Comparison of ENCODE assay signal across 9 cellular contexts in genomic region chr19:10837649-10838048, GRCh38. TPM values are rescaled to one million over a fixed set of nuclear protein-coding genes. Genes with fewer than 3 reads are reported as not detected.
DNase-seq lines count a peak whose midpoint lies in the region; ATAC-seq, FAIRE-seq and TF ChIP-seq lines count a peak whose summit lies in the region.
"Not testable (repeated sequence)": the region's sequence is repeated elsewhere in the genome, so short reads cannot be mapped to it uniquely, and the experiment has no call there.
"Had no signal": no experiment of that assay in that cellular context is flagged by ENCODE, and none has a peak within 500 bp of the region (broad histone marks: within the 10 kb centered on the region; RNA-seq: fewer than 3 reads in every experiment).

No MANE protein-coding gene starts in this region.

- H3K36me3 Mint-ChIP-seq in Caco-2 (ENCODE audit: insufficient read depth, unreplicated experiment), result peaks cover 43% of the 10 kb centered on the region
- not testable (repeated sequence) for H3K36me3 Mint-ChIP-seq in activated naive CD4-positive, alpha-beta T cell treated with anti-CD3 and anti-CD28 coated beads, Interleukin-2, amount 50 U/mL, for 24 hours
- H3K36me3 Mint-ChIP-seq in stimulated activated naive B cell treated with anti-CD40 and anti-IgM and Interleukin-4, amounts not matched to agents 10 μg/mL and 1 μg/mL and 100 μg/mL, for 72 hours, result peaks cover 17 to 29% of the 10 kb centered on the region in 2 donors

- H3K27me3 Mint-ChIP-seq in Caco-2 (ENCODE audit: insufficient read depth, unreplicated experiment); activated naive CD4-positive, alpha-beta T cell treated with anti-CD3 and anti-CD28 coated beads, Interleukin-2, amount 50 U/mL, for 24 hours; stimulated activated naive B cell treated with anti-CD40 and anti-IgM and Interleukin-4, amounts not matched to agents 10 μg/mL and 1 μg/mL and 100 μg/mL, for 72 hours: not testable (repeated sequence)

- not testable (repeated sequence) for H3K9me3 ChIP-seq in Caco-2; Karpas-422 (ENCODE audit: low read length); HepG2 (ENCODE audit: low read length)

- 96% methylated on average over 7 of the region's 7 CpGs for WGBS in HepG2 (ENCODE audit: low lambda C conversion rate)

- H3K9me2 ChIP-seq in Karpas-422 (replicated peaks; ENCODE audit: insufficient read depth, low read length), result not testable (repeated sequence)

- not testable (repeated sequence) for H3K27ac Mint-ChIP-seq in Caco-2 (ENCODE audit: unreplicated experiment); activated naive CD4-positive, alpha-beta T cell treated with anti-CD3 and anti-CD28 coated beads, Interleukin-2, amount 50 U/mL, for 24 hours
- H3K27ac Mint-ChIP-seq in stimulated activated naive B cell treated with anti-CD40 and anti-IgM and Interleukin-4, amounts not matched to agents 10 μg/mL and 1 μg/mL and 100 μg/mL, for 72 hours, result peak overlapping the region; percentile 25

- not testable (repeated sequence) for H2AFZ ChIP-seq in Karpas-422 (ENCODE audit: low read length); HepG2 (ENCODE audit: low read length)

- not testable (repeated sequence) for BruUV-seq in Caco-2 (replicated peaks; lab: Mats Ljungman, UMichigan); HepG2 (replicated peaks; lab: Mats Ljungman, UMichigan)

- not testable (repeated sequence) for H3K36me3 ChIP-seq in Caco-2 (ENCODE audit: control insufficient read depth, insufficient read depth, low read length); Karpas-422 (ENCODE audit: insufficient read depth, low read length); HepG2 (replicated peaks in 1 of 2; ENCODE audit: control insufficient read depth in 1 of 2, insufficient read depth in 2 of 2, low read length in 2 of 2)

- H3K9me3 Mint-ChIP-seq in Caco-2 (ENCODE audit: unreplicated experiment); activated naive CD4-positive, alpha-beta T cell treated with anti-CD3 and anti-CD28 coated beads, Interleukin-2, amount 50 U/mL, for 24 hours; stimulated activated naive B cell treated with anti-CD40 and anti-IgM and Interleukin-4, amounts not matched to agents 10 μg/mL and 1 μg/mL and 100 μg/mL, for 72 hours: not testable (repeated sequence)

- not testable (repeated sequence) for ATAC-seq in HepG2; stimulated activated naive B cell treated with anti-CD40 and anti-IgM and Interleukin-4, amounts not matched to agents 10 μg/mL and 1 μg/mL and 100 μg/mL, for 72 hours (replicated peaks)

- H3K4me3 ChIP-seq in Caco-2 (ENCODE audit: low read depth, low read length); Karpas-422 (ENCODE audit: low read length); HepG2 (replicated peaks in 1 of 3; ENCODE audit: insufficient read depth in 1 of 3, low read depth in 2 of 3, low read length in 3 of 3): not testable (repeated sequence)

- not testable (repeated sequence) for TF ChIP-seq EP300 in HepG2 (IDR thresholded peaks at IDR 0.05; ENCODE audit: low read depth in 2 of 2, low read length in 2 of 2); HepG2 (CRISPR knock-in tag; IDR thresholded peaks at IDR 0.05; ENCODE audit: borderline replicate concordance)

- TF ChIP-seq POLR2A in HepG2 (IDR thresholded peaks at IDR 0.05; ENCODE audit: insufficient read depth in 1 of 2, low read depth in 2 of 2, low read length in 2 of 2), result not testable (repeated sequence)

- in situ Hi-C loops in HepG2 (cut with HindIII; ENCODE audit: extremely low pct_ligation_motif_present, low pct_unique_long_range_greater_than_20kb), result not testable (repeated sequence)

- FAIRE-seq in HepG2 (lab: Jason Lieb, UNC), result not testable (repeated sequence)

- TF ChIP-seq CTCF in Caco-2 (IDR thresholded peaks at IDR 0.05; ENCODE audit: insufficient read depth in 1 of 2, low read depth in 1 of 2, low read length in 1 of 2, severe bottlenecking in 1 of 2, unreplicated experiment in 1 of 2); HepG2 (CRISPR knock-in tag; IDR thresholded peaks at IDR 0.05): not testable (repeated sequence)

- TF ChIP-seq RAD21 in HepG2 (CRISPR knock-in tag; IDR thresholded peaks at IDR 0.05), result not testable (repeated sequence)

- H3K9ac ChIP-seq in Karpas-422 (ENCODE audit: low read length); HepG2 (ENCODE audit: insufficient read depth, low read depth, low read length): not testable (repeated sequence)

- H4K20me1 ChIP-seq in Karpas-422 (ENCODE audit: insufficient read depth, low read depth, low read length); HepG2 (ENCODE audit: insufficient read depth, low read length): not testable (repeated sequence)

- CTCF ChIA-PET in Caco-2 (lab: Charles Lee) (interaction anchor here (2.8 kb wide), 1 partner anchor 27 kb away, joined by 26 read pairs; no protein-coding TSS in a partner anchor), HepG2 (lab: Yijun Ruan, JAX; ENCODE audit: low intra/inter-chr PET ratio, low total read pairs) (interaction anchor here (1.7 kb wide), 1 partner anchor 27 kb away, joined by 3 read pairs; no protein-coding TSS in a partner anchor)

- H3K27me3 ChIP-seq in Caco-2 (replicated peaks; ENCODE audit: control insufficient read depth, insufficient read depth, low read length); Karpas-422 (ENCODE audit: low read length); HepG2 (ENCODE audit: control insufficient read depth in 1 of 2, insufficient read depth in 2 of 2, low read length in 2 of 2): not testable (repeated sequence)

- H3K4me1 ChIP-seq in Caco-2, result not testable (repeated sequence)
- H3K4me1 ChIP-seq in Karpas-422 (ENCODE audit: low read length), result peaks cover 32% of the 10 kb centered on the region
- peaks cover 57% of the 10 kb centered on the region for H3K4me1 ChIP-seq in HepG2 (ENCODE audit: insufficient read depth, low read length)

- not testable (repeated sequence) for DNase-seq in Caco-2; Karpas-422; HepG2 (ENCODE audit: low spot score); stimulated activated naive B cell treated with anti-CD40 and anti-IgM and Interleukin-4, amounts not matched to agents 10 μg/mL and 1 μg/mL and 100 μg/mL, for 72 hours

- peak overlapping the region; percentile 98 for H3K4me3 Mint-ChIP-seq in Caco-2 (ENCODE audit: unreplicated experiment)
- peak overlapping the region; percentile 19 for H3K4me3 Mint-ChIP-seq in activated naive CD4-positive, alpha-beta T cell treated with anti-CD3 and anti-CD28 coated beads, Interleukin-2, amount 50 U/mL, for 24 hours
- H3K4me3 Mint-ChIP-seq in stimulated activated naive B cell treated with anti-CD40 and anti-IgM and Interleukin-4, amounts not matched to agents 10 μg/mL and 1 μg/mL and 100 μg/mL, for 72 hours, result peak overlapping the region in 1 of 2 donors; percentile 46

- peak overlapping the region; percentile 91 for H3K27ac ChIP-seq in Karpas-422 (ENCODE audit: low read length)
- not testable (repeated sequence) for H3K27ac ChIP-seq in HepG2 (ENCODE audit: extremely low read length, insufficient read depth, low read length)

- H3K4me2 ChIP-seq in Karpas-422 (ENCODE audit: low read depth, low read length, poor library complexity, severe bottlenecking), result peak overlapping the region; percentile 64
- not testable (repeated sequence) for H3K4me2 ChIP-seq in HepG2 (ENCODE audit: low read depth, low read length)

- POLR2A ChIA-PET in Caco-2 (lab: Charles Lee), result not testable (repeated sequence)
- POLR2A ChIA-PET in HepG2 (lab: Yijun Ruan, JAX), result interaction anchor here (2.5 kb wide), 1 partner anchor 16 kb away, joined by 30 read pairs; no protein-coding TSS in a partner anchor

- H3K79me2 ChIP-seq in Karpas-422 (ENCODE audit: low read length); HepG2 (ENCODE audit: insufficient read depth, low read length): not testable (repeated sequence)

- H3K4me1 Mint-ChIP-seq in Caco-2 (ENCODE audit: low read depth, unreplicated experiment), result not testable (repeated sequence)
- H3K4me1 Mint-ChIP-seq in activated naive CD4-positive, alpha-beta T cell treated with anti-CD3 and anti-CD28 coated beads, Interleukin-2, amount 50 U/mL, for 24 hours, result peaks cover 16% of the 10 kb centered on the region
- H3K4me1 Mint-ChIP-seq in stimulated activated naive B cell treated with anti-CD40 and anti-IgM and Interleukin-4, amounts not matched to agents 10 μg/mL and 1 μg/mL and 100 μg/mL, for 72 hours, result peaks cover 14 to 16% of the 10 kb centered on the region in 2 donors

- intact Hi-C loops in Caco-2 (cut with micrococcal nuclease; ENCODE audit: unreplicated experiment), result not testable (repeated sequence)
- intact Hi-C loops in HepG2 (cut with micrococcal nuclease; ENCODE audit: unreplicated experiment), result loop anchor here (10.0 kb wide), 1 partner anchor 123 kb away; the partner anchor contains the start of gene DNM2

RNA-seq across cellular contexts. Expression of gene TMED1, which starts 1.6 kb away (rescaled TPM):
- total RNA-seq in Caco-2 (2022) (38.2 and 41.4 TPM in 2 replicates), HepG2 (2016; rRNA removed; fragmentation: Illumina TruSeq; extraction: Trizol) (26.4 and 51.8 TPM in 2 replicates)
- total RNA-seq in Karpas-422 (2014; rRNA removed; shearing (Covaris generic); ENCODE audit: low replicate concordance), result 10.2 and 24.4 TPM in 2 replicates
- total RNA-seq in HepG2 (2016; cell fraction: cytosol; rRNA removed; fragmentation: Illumina TruSeq; extraction: Trizol; ENCODE audit: low read depth), result 16.7 and 20.2 TPM in 2 replicates
- 27.5 and 55.8 TPM in 2 replicates for total RNA-seq in HepG2 (2016; cell fraction: insoluble cytoplasmic fraction; rRNA removed; fragmentation: Illumina TruSeq; extraction: Trizol)
- 28.1 and 29.2 TPM in 2 replicates for total RNA-seq in HepG2 (2016; cell fraction: membrane; rRNA removed; fragmentation: Illumina TruSeq; extraction: Trizol)
- total RNA-seq in HepG2 (2016; cell fraction: nucleus; rRNA removed; fragmentation: Illumina TruSeq; extraction: Trizol), result 33.0 and 36.4 TPM in 2 replicates
- 48.3 and 59.9 TPM in 2 replicates for polyA plus RNA-seq in HepG2 (2011; rRNA removed)
- 79.8 and 90.0 TPM in 2 replicates for polyA plus RNA-seq in HepG2 (2011; cell fraction: cytosol; rRNA removed)
- 24.7 and 26.9 TPM in 2 replicates for polyA plus RNA-seq in HepG2 (2011; cell fraction: nucleus; rRNA removed)
- polyA plus RNA-seq in HepG2 (2012), result 25.8 and 36.4 TPM in 2 replicates
- polyA plus RNA-seq in HepG2 (2016; cell fraction: cytosol; fragmentation: Illumina TruSeq; extraction: Trizol; ENCODE audit: low read depth), result 15.9 and 17.5 TPM in 2 replicates
- 22.0 and 23.3 TPM in 2 replicates for polyA plus RNA-seq in HepG2 (2016; cell fraction: insoluble cytoplasmic fraction; fragmentation: Illumina TruSeq; extraction: Trizol; ENCODE audit: low read depth)
- polyA plus RNA-seq in HepG2 (2016; cell fraction: membrane; fragmentation: Illumina TruSeq; extraction: Trizol; ENCODE audit: low read depth), result 17.1 and 19.3 TPM in 2 replicates
- polyA plus RNA-seq in HepG2 (2016; cell fraction: nucleus; fragmentation: Illumina TruSeq; extraction: Trizol; ENCODE audit: insufficient read depth, low read depth), result 53.0 and 55.2 TPM in 2 replicates
- polyA minus RNA-seq in HepG2 (2011; rRNA and poly(A)+ RNA removed; ENCODE audit: low replicate concordance), result 28.9 and 40.3 TPM in 2 replicates
- 17.3 and 19.4 TPM in 2 replicates for polyA minus RNA-seq in HepG2 (2011; cell fraction: cytosol; rRNA and poly(A)+ RNA removed)
- 7.7 and 10.1 TPM in 2 replicates for polyA minus RNA-seq in HepG2 (2011; cell fraction: nucleus; rRNA and poly(A)+ RNA removed)

RNA-seq across cellular contexts. Expression of gene C19orf38, which starts 10.6 kb away (rescaled TPM):
- total RNA-seq in Caco-2 (2022) (0.61 and 1.1 TPM in 2 replicates), HepG2 (2016; rRNA removed; fragmentation: Illumina TruSeq; extraction: Trizol) (not detected in 2 replicates)
- total RNA-seq in Karpas-422 (2014; rRNA removed; shearing (Covaris generic); ENCODE audit: low replicate concordance), result 6.1 and 12.9 TPM in 2 replicates
- not detected in 2 replicates for total RNA-seq in HepG2 (2016; cell fraction: cytosol; rRNA removed; fragmentation: Illumina TruSeq; extraction: Trizol; ENCODE audit: low read depth)
- not detected in 2 replicates for total RNA-seq in HepG2 (2016; cell fraction: insoluble cytoplasmic fraction; rRNA removed; fragmentation: Illumina TruSeq; extraction: Trizol)
- total RNA-seq in HepG2 (2016; cell fraction: membrane; rRNA removed; fragmentation: Illumina TruSeq; extraction: Trizol), result 0.37 TPM in 1 of 2 replicates, not detected in the other
- not detected in 2 replicates for total RNA-seq in HepG2 (2016; cell fraction: nucleus; rRNA removed; fragmentation: Illumina TruSeq; extraction: Trizol)
- 0.10 and 0.11 TPM in 2 replicates for polyA plus RNA-seq in HepG2 (2011; rRNA removed)
- polyA plus RNA-seq in HepG2 (2011; cell fraction: cytosol; rRNA removed), result 0.09 TPM in 1 of 2 replicates, not detected in the other
- not detected in 2 replicates for polyA plus RNA-seq in HepG2 (2011; cell fraction: nucleus; rRNA removed)
- polyA plus RNA-seq in HepG2 (2012), result 0.12 TPM in 1 of 2 replicates, not detected in the other
- polyA plus RNA-seq in HepG2 (2016; cell fraction: cytosol; fragmentation: Illumina TruSeq; extraction: Trizol; ENCODE audit: low read depth), result not detected in 2 replicates
- polyA plus RNA-seq in HepG2 (2016; cell fraction: insoluble cytoplasmic fraction; fragmentation: Illumina TruSeq; extraction: Trizol; ENCODE audit: low read depth), result not detected in 2 replicates
- polyA plus RNA-seq in HepG2 (2016; cell fraction: membrane; fragmentation: Illumina TruSeq; extraction: Trizol; ENCODE audit: low read depth), result 0.14 TPM in 1 of 2 replicates, not detected in the other
- not detected in 2 replicates for polyA plus RNA-seq in HepG2 (2016; cell fraction: nucleus; fragmentation: Illumina TruSeq; extraction: Trizol; ENCODE audit: insufficient read depth, low read depth)
- 0.49 TPM in 1 of 2 replicates, not detected in the other for polyA minus RNA-seq in HepG2 (2011; rRNA and poly(A)+ RNA removed; ENCODE audit: low replicate concordance)
- polyA minus RNA-seq in HepG2 (2011; cell fraction: cytosol; rRNA and poly(A)+ RNA removed), result not detected in 2 replicates
- polyA minus RNA-seq in HepG2 (2011; cell fraction: nucleus; rRNA and poly(A)+ RNA removed), result not detected in 2 replicates
- total RNA-seq: A673; CD8-positive, alpha-beta T cell; Daoy; G401 had no signal

RNA-seq across cellular contexts. Expression of gene CARM1, which starts 33.7 kb away (rescaled TPM):
- total RNA-seq in Caco-2 (2022) (97.9 and 98.4 TPM in 2 replicates), HepG2 (2016; rRNA removed; fragmentation: Illumina TruSeq; extraction: Trizol) (21.9 and 27.6 TPM in 2 replicates)
- total RNA-seq in Karpas-422 (2014; rRNA removed; shearing (Covaris generic); ENCODE audit: low replicate concordance), result 32.7 and 38.2 TPM in 2 replicates
- 8.8 and 9.4 TPM in 2 replicates for total RNA-seq in HepG2 (2016; cell fraction: cytosol; rRNA removed; fragmentation: Illumina TruSeq; extraction: Trizol; ENCODE audit: low read depth)
- 18.6 and 27.9 TPM in 2 replicates for total RNA-seq in HepG2 (2016; cell fraction: insoluble cytoplasmic fraction; rRNA removed; fragmentation: Illumina TruSeq; extraction: Trizol)
- 21.1 and 24.7 TPM in 2 replicates for total RNA-seq in HepG2 (2016; cell fraction: membrane; rRNA removed; fragmentation: Illumina TruSeq; extraction: Trizol)
- total RNA-seq in HepG2 (2016; cell fraction: nucleus; rRNA removed; fragmentation: Illumina TruSeq; extraction: Trizol), result 16.8 and 18.1 TPM in 2 replicates
- 53.0 and 55.8 TPM in 2 replicates for polyA plus RNA-seq in HepG2 (2011; rRNA removed)
- polyA plus RNA-seq in HepG2 (2011; cell fraction: cytosol; rRNA removed), result 27.6 and 51.7 TPM in 2 replicates
- 83.1 and 120 TPM in 2 replicates for polyA plus RNA-seq in HepG2 (2011; cell fraction: nucleus; rRNA removed)
- polyA plus RNA-seq in HepG2 (2012), result 33.4 and 44.2 TPM in 2 replicates
- polyA plus RNA-seq in HepG2 (2016; cell fraction: cytosol; fragmentation: Illumina TruSeq; extraction: Trizol; ENCODE audit: low read depth), result 12.8 and 12.9 TPM in 2 replicates
- 41.9 and 59.7 TPM in 2 replicates for polyA plus RNA-seq in HepG2 (2016; cell fraction: insoluble cytoplasmic fraction; fragmentation: Illumina TruSeq; extraction: Trizol; ENCODE audit: low read depth)
- 29.0 and 31.4 TPM in 2 replicates for polyA plus RNA-seq in HepG2 (2016; cell fraction: membrane; fragmentation: Illumina TruSeq; extraction: Trizol; ENCODE audit: low read depth)
- polyA plus RNA-seq in HepG2 (2016; cell fraction: nucleus; fragmentation: Illumina TruSeq; extraction: Trizol; ENCODE audit: insufficient read depth, low read depth), result 54.5 and 65.3 TPM in 2 replicates
- polyA minus RNA-seq in HepG2 (2011; rRNA and poly(A)+ RNA removed; ENCODE audit: low replicate concordance), result 34.3 and 76.6 TPM in 2 replicates
- polyA minus RNA-seq in HepG2 (2011; cell fraction: cytosol; rRNA and poly(A)+ RNA removed), result 18.8 and 19.0 TPM in 2 replicates
- polyA minus RNA-seq in HepG2 (2011; cell fraction: nucleus; rRNA and poly(A)+ RNA removed), result 16.2 and 20.0 TPM in 2 replicates
